8 cellular contexts compared by ENCODE assay signal in genomic region chr11:32435511-32435946, GRCh38. TPM values are rescaled to one million over a fixed set of nuclear protein-coding genes. Genes with fewer than 3 reads are reported as not detected.
DNase-seq lines count a peak whose midpoint lies in the region; ATAC-seq and TF ChIP-seq lines count a peak whose summit lies in the region.

WT1 (minus strand) TSS chr11:32435539.

- H4K91ac ChIP-seq in mesenchymal stem cell (ENCODE audit: low read length): peak within 1 kb of the TSS; percentile 23

- peaks cover 99% of the 10 kb centered on the region for H3K27me3 Mint-ChIP-seq in brain
- H3K27me3 Mint-ChIP-seq in immature natural killer cell (ENCODE audit: low read depth in 3 of 3): peaks cover 17 to 33% (median 27%) of the 10 kb centered on the region in 3 donors

- H3K9me3 Mint-ChIP-seq in brain: peaks cover 3 to 29% (median 13%) of the 10 kb centered on the region in 5 experiments
- peaks cover 0 to 2% (median 0%) of the 10 kb centered on the region in 6 donors for H3K9me3 Mint-ChIP-seq in immature natural killer cell

- H4K20me1 ChIP-seq in BLaER1 treated with 17β-estradiol and CSF1 and Interleukin-3, amounts not matched to agents 10 nM and 100 nM: peaks cover 0 to 88% (median 53%) of the 10 kb centered on the region in 11 experiments; a peak in 18 of 22 replicates

- no peak within 1 kb of the TSS for H3K4ac ChIP-seq in mesenchymal stem cell (ENCODE audit: low read depth in 1 of 2, low read length in 2 of 2)

- peak within 1 kb of the TSS in 1 of 5 experiments; percentile 91 for H3K27ac Mint-ChIP-seq in brain
- no peak within 1 kb of the TSS for H3K27ac Mint-ChIP-seq in immature natural killer cell

- H2AFZ ChIP-seq in mesenchymal stem cell (ENCODE audit: low read depth, low read length): no peak within 1 kb of the TSS

- H2BK12ac ChIP-seq in mesenchymal stem cell (ENCODE audit: low read length in 2 of 2): no peak within 1 kb of the TSS

- H3K36me3 Mint-ChIP-seq in brain: no peaks in the 10 kb centered on the region
- no peaks in the 10 kb centered on the region for H3K36me3 Mint-ChIP-seq in immature natural killer cell

- H3K4me1 Mint-ChIP-seq in brain: peaks cover 50% of the 10 kb centered on the region
- H3K4me1 Mint-ChIP-seq in immature natural killer cell: peaks cover 3 to 5% of the 10 kb centered on the region in 2 donors

- peaks cover 35 to 58% (median 47%) of the 10 kb centered on the region in 10 experiments for H3K4me1 ChIP-seq in BLaER1 treated with 17β-estradiol and CSF1 and Interleukin-3, amounts not matched to agents 10 nM and 100 nM
- H3K4me1 ChIP-seq in mesenchymal stem cell (ENCODE audit: control insufficient read depth, insufficient read depth, low read depth, low read length): peaks cover 33% of the 10 kb centered on the region
- peaks cover 9 to 74% (median 12%) of the 10 kb centered on the region in 3 donors for H3K4me1 ChIP-seq in esophagus squamous epithelium

- no peaks in the 10 kb centered on the region for H3K79me1 ChIP-seq in mesenchymal stem cell (replicated peaks; ENCODE audit: low read length, poor library complexity, severe bottlenecking)

- peaks cover 38 to 64% (median 56%) of the 10 kb centered on the region in 11 experiments for H3K9me3 ChIP-seq in BLaER1 treated with 17β-estradiol and CSF1 and Interleukin-3, amounts not matched to agents 10 nM and 100 nM (replicated peaks in 1 of 11)
- peaks cover 3% of the 10 kb centered on the region for H3K9me3 ChIP-seq in mesenchymal stem cell (ENCODE audit: control insufficient read depth, low read length)
- no peaks in the 10 kb centered on the region for H3K9me3 ChIP-seq in esophagus squamous epithelium

- H3K36me3 ChIP-seq in BLaER1 treated with 17β-estradiol and CSF1 and Interleukin-3, amounts not matched to agents 10 nM and 100 nM: no peaks in the 10 kb centered on the region
- H3K36me3 ChIP-seq in mesenchymal stem cell (ENCODE audit: control insufficient read depth in 1 of 2, insufficient read depth in 2 of 2, low read depth in 1 of 2, low read length in 2 of 2) (no peaks in the 10 kb centered on the region), esophagus squamous epithelium (no peaks in the 10 kb centered on the region)

- peaks cover 99 to 100% (median 100%) of the 10 kb centered on the region in 11 experiments for H3K27me3 ChIP-seq in BLaER1 treated with 17β-estradiol and CSF1 and Interleukin-3, amounts not matched to agents 10 nM and 100 nM
- H3K27me3 ChIP-seq in mesenchymal stem cell (ENCODE audit: control insufficient read depth in 1 of 2, insufficient read depth in 1 of 2, low read length in 2 of 2) (peaks cover 94 to 95% of the 10 kb centered on the region in 2 experiments), esophagus squamous epithelium (peaks cover 25 to 100% (median 55%) of the 10 kb centered on the region in 4 donors)

- no peak within 1 kb of the TSS for H2BK15ac ChIP-seq in mesenchymal stem cell (ENCODE audit: low read depth, poor library complexity, severe bottlenecking)

- TF ChIP-seq CTCF in brain (conservative IDR thresholded peaks at IDR 0.05): no peak
- no peak for TF ChIP-seq CTCF in esophagus squamous epithelium (IDR thresholded peaks at IDR 0.05)

- H3K23ac ChIP-seq in mesenchymal stem cell (ENCODE audit: low read length in 2 of 2): peak within 1 kb of the TSS in 1 of 2 experiments; percentile 93

- peak within 1 kb of the TSS; percentile 12 to 21 for H3K18ac ChIP-seq in mesenchymal stem cell (ENCODE audit: low read depth in 1 of 2, low read length in 2 of 2)

- intact Hi-C loops in esophagus squamous epithelium (cut with DNase I): no loop called here

- no peak for TF ChIP-seq POLR2A in esophagus squamous epithelium (IDR thresholded peaks at IDR 0.05)

- no peak within 1 kb of the TSS for H3K27ac ChIP-seq in BLaER1 treated with 17β-estradiol and CSF1 and Interleukin-3, amounts not matched to agents 10 nM and 100 nM
- H3K27ac ChIP-seq in mesenchymal stem cell (ENCODE audit: low read length, poor library complexity, severe bottlenecking): no peak within 1 kb of the TSS
- H3K27ac ChIP-seq in esophagus squamous epithelium: no peak within 1 kb of the TSS

- H3K4me3 Mint-ChIP-seq in brain (peak within 1 kb of the TSS; percentile 52 to 91 (median 72)), immature natural killer cell (peak within 1 kb of the TSS in 1 of 5 donors; percentile 33)

- in situ Hi-C loops in KBM-7 (cut with MboI; ENCODE audit: low pct_unique_long_range_greater_than_20kb, low sequenced_read_pairs): no loop called here

- H3K9ac ChIP-seq in BLaER1 treated with 17β-estradiol and CSF1 and Interleukin-3, amounts not matched to agents 10 nM and 100 nM: no peak within 1 kb of the TSS
- no peak within 1 kb of the TSS for H3K9ac ChIP-seq in mesenchymal stem cell (ENCODE audit: low read length)

- H3K4me3 ChIP-seq in BLaER1 treated with 17β-estradiol and CSF1 and Interleukin-3, amounts not matched to agents 10 nM and 100 nM: peak within 1 kb of the TSS; percentile 11 to 60 (median 44); a peak in 18 of 20 replicates
- H3K4me3 ChIP-seq in mesenchymal stem cell (ENCODE audit: insufficient read depth in 1 of 2, low read depth in 1 of 2, low read length in 2 of 2): peak within 1 kb of the TSS in 1 of 2 experiments; percentile 31
- peak within 1 kb of the TSS in 2 of 4 donors; percentile 27 to 48 for H3K4me3 ChIP-seq in esophagus squamous epithelium

- ATAC-seq in GM21390 (IDR thresholded peaks at IDR 0.05; ENCODE audit: unreplicated experiment) (no peak), GM18870 (IDR thresholded peaks at IDR 0.05; ENCODE audit: unreplicated experiment) (no peak)

- no peak within 1 kb of the TSS for H4K8ac ChIP-seq in mesenchymal stem cell (ENCODE audit: low read length)

- H2AK5ac ChIP-seq in mesenchymal stem cell (ENCODE audit: low read length, severe bottlenecking): no peak within 1 kb of the TSS

- H2BK120ac ChIP-seq in mesenchymal stem cell (ENCODE audit: low read depth, low read length): no peak within 1 kb of the TSS

- under 1% methylated on average over 9 of the region's 25 CpGs for WGBS in mesenchymal stem cell
- WGBS in esophagus squamous epithelium, 2 donors: 9% methylated on average over 6 of the region's 25 CpGs; no CpG with 5 or more reads in 1 of the 2 donors

- DNase-seq in KBM-7 (peak; percentile 92), mesenchymal stem cell (no peak), esophagus squamous epithelium (lab: John Stamatoyannopoulos, UW) (no peak), immature natural killer cell (no peak)

- no peak within 1 kb of the TSS for H2BK5ac ChIP-seq in mesenchymal stem cell (ENCODE audit: low read depth, low read length, poor library complexity, severe bottlenecking)

- peak within 1 kb of the TSS; percentile 50 to 93 (median 74) for H3K4me2 ChIP-seq in BLaER1 treated with 17β-estradiol and CSF1 and Interleukin-3, amounts not matched to agents 10 nM and 100 nM
- peak within 1 kb of the TSS; percentile 16 for H3K4me2 ChIP-seq in mesenchymal stem cell (ENCODE audit: low read length, poor library complexity, severe bottlenecking)

- peak within 1 kb of the TSS in 1 of 2 experiments; percentile 18 for H3K14ac ChIP-seq in mesenchymal stem cell (ENCODE audit: low read length in 2 of 2)

RNA-seq across cellular contexts. Expression of gene WT1, which starts in this region (rescaled TPM):
- polyA plus RNA-seq in brain (ENCODE audit: insufficient read depth, low read depth, low replicate concordance) (not detected), immature natural killer cell (not detected)
- 0.14 TPM for polyA plus RNA-seq in mesenchymal stem cell (2013, experiment 1 of 2)
- polyA plus RNA-seq in mesenchymal stem cell (2013, experiment 2 of 2): 0.15 TPM
- not detected for total RNA-seq in esophagus squamous epithelium
